Comparison of ENCODE assay signal across 34 cellular contexts in genomic region chr2:123162400-123163016, GRCh38.
DNase-seq lines count a peak whose midpoint lies in the region; ATAC-seq, FAIRE-seq and TF ChIP-seq lines count a peak whose summit lies in the region.
"Had no signal": no experiment of that assay in that cellular context is flagged by ENCODE, and none has a peak within 500 bp of the region (broad histone marks: within the 10 kb centered on the region; RNA-seq: fewer than 3 reads in every experiment).

No MANE protein-coding gene starts in this region.

- DNase-seq in HepG2 (ENCODE audit: low spot score) (no peak), right lobe of liver (no peak), SK-N-MC (ENCODE audit: low read depth, low spot score) (no peak), K562 (ENCODE audit: extremely low read depth in 1 of 4, low spot score in 3 of 4) (no peak), nephron progenitor cell (no peak), DMS79 treated with DMSO at 0.1 percent for 48 hours (lab: John Stamatoyannopoulos, UW) (no peak), DMS53 (lab: John Stamatoyannopoulos, UW) (no peak)
- DNase-seq: 8988T; ACHN; AML-193; BE2C; C1 segment of cervical spinal cord; Caco-2; Calu3; CD4-positive, alpha-beta memory T cell; CD4-positive, alpha-beta T cell; CD4-positive, CD25-positive, alpha-beta regulatory T cell; CD8-positive, alpha-beta memory T cell; CD8-positive, alpha-beta T cell; COR-L47; DMS 273 treated with DMSO at 0.1 percent for 48 hours; DMS153; DMS79; DND-41; EL had no signal

- CTCF ChIA-PET in HepG2 (lab: Yijun Ruan, JAX; ENCODE audit: low intra/inter-chr PET ratio, low total read pairs) (no interaction called here), K562 (lab: Yijun Ruan, JAX; ENCODE audit: low intra/inter-chr PET ratio) (no interaction called here)

- H3K4me1 ChIP-seq in HepG2 (ENCODE audit: insufficient read depth, low read length) (no peaks in the 10 kb centered on the region), right lobe of liver (no peaks in the 10 kb centered on the region), K562 (replicated peaks in 1 of 2; ENCODE audit: control insufficient read depth in 2 of 2, insufficient read depth in 2 of 2, low read length in 2 of 2) (no peaks in the 10 kb centered on the region)
- H3K4me1 ChIP-seq: A549, BE2C, BLaER1, Caco-2 had no signal

- intact Hi-C loops in HepG2 (cut with micrococcal nuclease; ENCODE audit: unreplicated experiment) = no loop called here
- intact Hi-C loops in right lobe of liver (cut with DNase I) = no loop called here
- intact Hi-C loops in K562 (cut with micrococcal nuclease) = no loop called here

- no peak overlapping the region for H3K9ac ChIP-seq in HepG2 (ENCODE audit: insufficient read depth, low read depth, low read length)
- no peak overlapping the region for H3K9ac ChIP-seq in SK-N-MC (ENCODE audit: insufficient read length)
- no peak overlapping the region for H3K9ac ChIP-seq in K562 (ENCODE audit: insufficient read depth in 1 of 2, low read depth in 2 of 2, low read length in 2 of 2)
- H3K9ac ChIP-seq: BLaER1; BLaER1 treated with 17β-estradiol and CSF1 and Interleukin-3, amounts not matched to agents 10 nM and 100 nM had no signal

- H3K36me3 ChIP-seq in HepG2 (replicated peaks in 1 of 2; ENCODE audit: control insufficient read depth in 1 of 2, insufficient read depth in 2 of 2, low read length in 2 of 2) = no peaks in the 10 kb centered on the region
- no peaks in the 10 kb centered on the region for H3K36me3 ChIP-seq in right lobe of liver
- no peaks in the 10 kb centered on the region for H3K36me3 ChIP-seq in SK-N-MC (ENCODE audit: insufficient read depth, low read length)
- no peaks in the 10 kb centered on the region for H3K36me3 ChIP-seq in K562 (ENCODE audit: control insufficient read depth, insufficient read depth, low read length)
- H3K36me3 ChIP-seq: BE2C; BLaER1; BLaER1 treated with 17β-estradiol and CSF1 and Interleukin-3, amounts not matched to agents 10 nM and 100 nM had no signal

- no peaks in the 10 kb centered on the region for H3K27me3 Mint-ChIP-seq in nephron progenitor cell (ENCODE audit: low read depth, poor library complexity)
- H3K27me3 Mint-ChIP-seq: B cell; CD4-positive, alpha-beta memory T cell; CD4-positive, alpha-beta T cell; CD4-positive, CD25-positive, alpha-beta regulatory T cell; CD8-positive, alpha-beta memory T cell had no signal

- no peak for TF ChIP-seq RAD21 in HepG2 (CRISPR knock-in tag; IDR thresholded peaks at IDR 0.05)
- no peak for TF ChIP-seq RAD21 in K562 (CRISPR knock-in tag; conservative IDR thresholded peaks at IDR 0.05 in 1 of 2, IDR thresholded peaks at IDR 0.05 in 1 of 2)

- in situ Hi-C loops in HepG2 (cut with HindIII; ENCODE audit: extremely low pct_ligation_motif_present, low pct_unique_long_range_greater_than_20kb) = no loop called here
- in situ Hi-C loops in K562 (cut with MboI) = no loop called here

- H3K27me3 ChIP-seq in HepG2 (ENCODE audit: control insufficient read depth in 1 of 2, insufficient read depth in 2 of 2, low read length in 2 of 2) (no peaks in the 10 kb centered on the region), right lobe of liver (no peaks in the 10 kb centered on the region), K562 (ENCODE audit: control insufficient read depth in 2 of 2, insufficient read depth in 2 of 2, low read length in 2 of 2) (no peaks in the 10 kb centered on the region)
- H3K27me3 ChIP-seq: BE2C; BLaER1; BLaER1 treated with 17β-estradiol and CSF1 and Interleukin-3, amounts not matched to agents 10 nM and 100 nM had no signal

- POLR2A ChIA-PET in HepG2 (lab: Yijun Ruan, JAX) (no interaction called here), K562 (lab: Yijun Ruan, JAX) (no interaction called here)

- H2AFZ ChIP-seq in HepG2 (ENCODE audit: low read length) (no peak overlapping the region), K562 (ENCODE audit: low read depth, low read length) (no peak overlapping the region)

- H3K9me1 ChIP-seq in K562 (ENCODE audit: control insufficient read depth, insufficient read depth, low read length) = no peaks in the 10 kb centered on the region

- H3K4me1 Mint-ChIP-seq in nephron progenitor cell = no peaks in the 10 kb centered on the region
- H3K4me1 Mint-ChIP-seq: B cell; CD14-positive monocyte; CD4-positive, alpha-beta memory T cell; CD4-positive, CD25-positive, alpha-beta regulatory T cell; CD8-positive, alpha-beta memory T cell had no signal

- peak overlapping the region; percentile 7 for H3K27ac Mint-ChIP-seq in nephron progenitor cell
- H3K27ac Mint-ChIP-seq: B cell; CD14-positive monocyte; CD4-positive, alpha-beta memory T cell; CD4-positive, alpha-beta T cell; CD4-positive, CD25-positive, alpha-beta regulatory T cell; CD8-positive, alpha-beta memory T cell; CD8-positive, alpha-beta T cell had no signal

- no peaks in the 10 kb centered on the region for H3K9me3 Mint-ChIP-seq in nephron progenitor cell

- no peak overlapping the region for H3K4me3 Mint-ChIP-seq in nephron progenitor cell
- H3K4me3 Mint-ChIP-seq: B cell; CD14-positive monocyte; CD4-positive, alpha-beta memory T cell; CD4-positive, alpha-beta T cell; CD4-positive, CD25-positive, alpha-beta regulatory T cell; CD8-positive, alpha-beta memory T cell; CD8-positive, alpha-beta T cell had no signal

- H3K4me3 ChIP-seq in HepG2 (replicated peaks in 1 of 3; ENCODE audit: insufficient read depth in 1 of 3, low read depth in 2 of 3, low read length in 3 of 3) = no peak overlapping the region
- no peak overlapping the region for H3K4me3 ChIP-seq in right lobe of liver
- H3K4me3 ChIP-seq in SK-N-MC = peak overlapping the region; percentile 54
- no peak overlapping the region for H3K4me3 ChIP-seq in K562
- H3K4me3 ChIP-seq: A549; BLaER1; BLaER1 treated with 17β-estradiol and CSF1 and Interleukin-3, amounts not matched to agents 10 nM and 100 nM had no signal

- FAIRE-seq in HepG2 (lab: Jason Lieb, UNC) (no peak), K562 (lab: Jason Lieb, UNC) (no peak)
- FAIRE-seq: A204.1, A549 had no signal

- H3K4me2 ChIP-seq in HepG2 (ENCODE audit: low read depth, low read length) (no peak overlapping the region), K562 (ENCODE audit: insufficient read depth, low read length) (no peak overlapping the region)
- H3K4me2 ChIP-seq: A549; BLaER1; BLaER1 treated with 17β-estradiol and CSF1 and Interleukin-3, amounts not matched to agents 10 nM and 100 nM had no signal

- no TSS peak for BruUV-seq in HepG2 (replicated peaks; lab: Mats Ljungman, UMichigan)
- no TSS peak for BruUV-seq in K562 (replicated peaks; lab: Mats Ljungman, UMichigan)

- H3K9me3 ChIP-seq in HepG2 (ENCODE audit: low read length) = peaks cover 86% of the 10 kb centered on the region
- no peaks in the 10 kb centered on the region for H3K9me3 ChIP-seq in right lobe of liver
- no peaks in the 10 kb centered on the region for H3K9me3 ChIP-seq in SK-N-MC (ENCODE audit: low read depth, low read length)
- H3K9me3 ChIP-seq in K562 (replicated peaks; ENCODE audit: control insufficient read depth, insufficient read depth, low read depth, low read length) = no peaks in the 10 kb centered on the region
- H3K9me3 ChIP-seq: A549; BE2C; BLaER1; BLaER1 treated with 17β-estradiol and CSF1 and Interleukin-3, amounts not matched to agents 10 nM and 100 nM; Caco-2 had no signal

- 9% methylated on average over 1 of the region's 1 CpG for WGBS in HepG2 (ENCODE audit: low lambda C conversion rate)
- 31% methylated on average over 1 of the region's 1 CpG for WGBS in right lobe of liver (ENCODE audit: insufficient coverage, low coverage, low lambda C conversion rate, missing lambda C conversion rate)
- 0% methylated on average over 1 of the region's 1 CpG for WGBS in K562 (ENCODE audit: insufficient coverage, low coverage, missing lambda C conversion rate)

- H3K79me2 ChIP-seq in HepG2 (ENCODE audit: insufficient read depth, low read length) = no peaks in the 10 kb centered on the region
- H3K79me2 ChIP-seq in K562 (ENCODE audit: control insufficient read depth, insufficient read depth, low read length) = no peaks in the 10 kb centered on the region

- TF ChIP-seq POLR2A in HepG2 (IDR thresholded peaks at IDR 0.05; ENCODE audit: insufficient read depth in 1 of 2, low read depth in 2 of 2, low read length in 2 of 2) (no peak), right lobe of liver (IDR thresholded peaks at IDR 0.05) (no peak), K562 (conservative IDR thresholded peaks at IDR 0.05) (no peak)

- H3K36me3 Mint-ChIP-seq in nephron progenitor cell (ENCODE audit: low read depth) = no peaks in the 10 kb centered on the region
- H3K36me3 Mint-ChIP-seq: CD14-positive monocyte; CD4-positive, alpha-beta memory T cell; CD4-positive, CD25-positive, alpha-beta regulatory T cell; CD8-positive, alpha-beta memory T cell; CD8-positive, alpha-beta T cell had no signal

- TF ChIP-seq EP300 in HepG2 (IDR thresholded peaks at IDR 0.05; ENCODE audit: low read depth in 2 of 2, low read length in 2 of 2) = no peak
- TF ChIP-seq EP300 in HepG2 (CRISPR knock-in tag; IDR thresholded peaks at IDR 0.05; ENCODE audit: borderline replicate concordance) = no peak
- TF ChIP-seq EP300 in K562 (IDR thresholded peaks at IDR 0.05; ENCODE audit: low read length) = no peak

- H3K27ac ChIP-seq in HepG2 (ENCODE audit: extremely low read length, insufficient read depth, low read length) (no peak overlapping the region), right lobe of liver (no peak overlapping the region), SK-N-MC (peak overlapping the region; percentile 79), K562 (ENCODE audit: extremely low read depth, low read depth, low read length) (no peak overlapping the region)
- H3K27ac ChIP-seq: 22Rv1; A549; BLaER1; BLaER1 treated with 17β-estradiol and CSF1 and Interleukin-3, amounts not matched to agents 10 nM and 100 nM; C4-2B had no signal

- ATAC-seq in HepG2 (no peak), right lobe of liver (no peak), K562 (no peak), HG02759 (IDR thresholded peaks at IDR 0.05; ENCODE audit: unreplicated experiment) (no peak)
- ATAC-seq: A549; CD8-positive, alpha-beta T cell had no signal

- H4K20me1 ChIP-seq in HepG2 (ENCODE audit: insufficient read depth, low read length) (no peaks in the 10 kb centered on the region), K562 (replicated peaks; ENCODE audit: control insufficient read depth, insufficient read depth, low read length) (no peaks in the 10 kb centered on the region)
- H4K20me1 ChIP-seq: BLaER1; BLaER1 treated with 17β-estradiol and CSF1 and Interleukin-3, amounts not matched to agents 10 nM and 100 nM had no signal

- no peak for TF ChIP-seq CTCF in HepG2 (CRISPR knock-in tag; IDR thresholded peaks at IDR 0.05)
- TF ChIP-seq CTCF in right lobe of liver (IDR thresholded peaks at IDR 0.05) = no peak
- no peak for TF ChIP-seq CTCF in K562 (IDR thresholded peaks at IDR 0.05 in 2 of 3, conservative IDR thresholded peaks at IDR 0.05 in 1 of 3; ENCODE audit: insufficient read depth in 2 of 3, low read depth in 1 of 3, low read length in 3 of 3)
- no peak for TF ChIP-seq CTCF in nephron progenitor cell (IDR thresholded peaks at IDR 0.05)

TF ChIP-seq in HepG2, 621 proteins besides CTCF, POLR2A, EP300 and RAD21 (continues in another document):
- TF ChIP-seq PHF5A (CRISPR knock-in tag; IDR thresholded peaks at IDR 0.05; ENCODE audit: low read depth, unreplicated experiment) = no peak

TF ChIP-seq in K562, 482 proteins besides CTCF, POLR2A, EP300 and RAD21 (continues in another document):
- TF ChIP-seq HNRNPK (IDR thresholded peaks at IDR 0.05; ENCODE audit: low read depth, low read length, poor library complexity, severe bottlenecking) (peak; percentile 63), NFE2 (IDR thresholded peaks at IDR 0.05; ENCODE audit: low read depth) (no peak)

Comparison
In these comparisons a context has a peak if more than half of its experiments do, and no peak if none do; other contexts are left out.
1. Of the 241 proteins assayed by ChIP-seq in both HepG2 and K562: peak only in HepG2: none; only in K562: PCBP2; in both: HNRNPK and PCBP1; in neither: 238.